11 cellular contexts compared by ENCODE assay signal in the genomic region with DNA sequence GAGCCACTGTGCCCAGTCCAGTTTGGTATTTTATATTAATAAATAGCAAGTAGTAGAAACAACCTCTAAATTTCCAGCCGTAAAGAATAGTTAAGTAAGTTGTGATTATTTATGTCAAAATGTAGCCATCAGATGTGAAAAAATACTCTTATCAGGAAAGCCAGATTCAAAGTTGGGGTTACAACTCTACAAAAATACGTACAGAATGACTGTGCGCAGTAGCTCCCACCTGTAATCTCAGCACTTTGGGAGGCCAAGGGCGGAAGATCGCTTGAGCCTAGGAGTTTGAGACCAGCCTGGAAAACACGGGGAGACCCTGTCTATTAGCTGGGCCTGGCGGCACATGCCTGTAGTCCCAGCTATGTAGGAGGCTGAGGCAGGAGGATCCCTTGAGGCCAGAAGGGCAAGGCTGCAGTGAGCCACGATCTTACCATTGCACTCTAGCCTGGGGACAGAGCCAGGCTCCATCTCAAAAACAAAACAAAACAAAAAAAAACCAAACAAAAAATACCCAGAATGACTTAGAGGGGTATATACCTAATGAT. TPM values are rescaled to one million over a fixed set of nuclear protein-coding genes. Genes with fewer than 3 reads are reported as not detected.
DNase-seq lines count a peak whose midpoint lies in the region; ATAC-seq and TF ChIP-seq lines count a peak whose summit lies in the region.
"Had no signal": no experiment of that assay in that cellular context is flagged by ENCODE, and none has a peak within 500 bp of the region (broad histone marks: within the 10 kb centered on the region; RNA-seq: fewer than 3 reads in every experiment).

No MANE protein-coding gene starts in this region.

- H3K27me3 Mint-ChIP-seq in CD4-positive, alpha-beta T cell, result no peaks in the 10 kb centered on the region
- no peaks in the 10 kb centered on the region for H3K27me3 Mint-ChIP-seq in naive thymus-derived CD8-positive, alpha-beta T cell

- H3K4me3 ChIP-seq in HFF-Myc (replicated peaks; ENCODE audit: low read depth, low read length), result peak overlapping the region; percentile 91
- H3K4me3 ChIP-seq in adipocyte (ENCODE audit: low read length), result peak overlapping the region; percentile 97

- H3K27me3 ChIP-seq in CD4-positive, alpha-beta T cell (ENCODE audit: control insufficient read depth, insufficient read depth, low read length), result no peaks in the 10 kb centered on the region
- H3K27me3 ChIP-seq in adipocyte (replicated peaks; ENCODE audit: control insufficient read depth, insufficient read depth, low read length), result no peaks in the 10 kb centered on the region

- intact Hi-C loops in CD4-positive, alpha-beta T cell (cut with DNase I, micrococcal nuclease), result loop anchor here in 1 of 2 experiments (5.0 kb wide), 1 partner anchor 50 kb away; a partner anchor contains a TSS

- H3K4me1 Mint-ChIP-seq in CD4-positive, alpha-beta T cell (ENCODE audit: low read depth), result peaks cover 46% of the 10 kb centered on the region
- peaks cover 20 to 35% (median 31%) of the 10 kb centered on the region in 4 donors for H3K4me1 Mint-ChIP-seq in naive thymus-derived CD8-positive, alpha-beta T cell

- H3K27ac ChIP-seq in CD4-positive, alpha-beta T cell (ENCODE audit: low read depth, low read length), result no peak overlapping the region

- H3K9me3 Mint-ChIP-seq in CD4-positive, alpha-beta T cell, result no peaks in the 10 kb centered on the region
- no peaks in the 10 kb centered on the region for H3K9me3 Mint-ChIP-seq in naive thymus-derived CD8-positive, alpha-beta T cell

- H3K9me3 ChIP-seq in CD4-positive, alpha-beta T cell (ENCODE audit: control insufficient read depth, low read length), result no peaks in the 10 kb centered on the region
- no peaks in the 10 kb centered on the region for H3K9me3 ChIP-seq in adipocyte (ENCODE audit: control insufficient read depth, low read length)

- H3K36me3 ChIP-seq in adipocyte (ENCODE audit: control insufficient read depth, insufficient read depth, low read length, severe bottlenecking), result peaks cover 31% of the 10 kb centered on the region

- POLR2A ChIA-PET in CD4-positive, alpha-beta T cell (lab: Charles Lee), result interaction anchor here (1.5 to 2.5 kb wide), 3 partner anchors 14 to 51 kb away, joined by 4 to 27 read pairs (median 7); a partner anchor contains a TSS
- POLR2A ChIA-PET in naive thymus-derived CD8-positive, alpha-beta T cell (lab: Charles Lee), result interaction anchor here (0.6 to 2.1 kb wide), 3 partner anchors 9 to 689 kb away, joined by 3 to 8 read pairs (median 5); no protein-coding TSS in a partner anchor

- H3K4me3 Mint-ChIP-seq in CD4-positive, alpha-beta T cell, result peak overlapping the region; percentile 100
- H3K4me3 Mint-ChIP-seq in naive thymus-derived CD8-positive, alpha-beta T cell, result peak overlapping the region in 7 of 10 donors; percentile 39 to 86 (median 59)

- H3K27ac Mint-ChIP-seq in CD4-positive, alpha-beta T cell, result no peak overlapping the region
- H3K27ac Mint-ChIP-seq in naive thymus-derived CD8-positive, alpha-beta T cell, result no peak overlapping the region

- H3K9ac ChIP-seq in adipocyte (ENCODE audit: low read length), result peak overlapping the region; percentile 97

- CTCF ChIA-PET in CD4-positive, alpha-beta T cell (lab: Charles Lee), result interaction anchor here (1.0 to 3.2 kb wide), 5 partner anchors 9 to 136 kb away, joined by 3 to 20 read pairs (median 8); a partner anchor contains a TSS

- peaks cover 41% of the 10 kb centered on the region for H3K4me1 ChIP-seq in adipocyte (ENCODE audit: control insufficient read depth, insufficient read depth, low read length)

- H3K36me3 Mint-ChIP-seq in CD4-positive, alpha-beta T cell (ENCODE audit: low read depth), result peaks cover 32% of the 10 kb centered on the region
- H3K36me3 Mint-ChIP-seq in naive thymus-derived CD8-positive, alpha-beta T cell, result peaks cover 0 to 32% (median 2%) of the 10 kb centered on the region in 3 donors

- DNase-seq in CD4-positive, alpha-beta T cell, result no peak
- DNase-seq in HFF-Myc (ENCODE audit: extremely low read depth, low read depth) (no peak), adipocyte (ENCODE audit: low read depth) (no peak), GF-D8 (lab: John Stamatoyannopoulos, UW) (no peak)
- DNase-seq in naive thymus-derived CD8-positive, alpha-beta T cell, result no peak
- DNase-seq: caudate nucleus; NCI-H2171 treated with DMSO at 0.1 percent for 48 hours; stimulated activated CD4-positive, alpha-beta T cell treated with anti-CD3 and anti-CD28 coated beads, Interleukin-12 subunit alpha, Interleukin-12 subunit beta, amount 100 ng/mL, for 4 hours had no signal

- TF ChIP-seq CTCF in CD4-positive, alpha-beta T cell (IDR thresholded peaks at IDR 0.05), result no peak
- TF ChIP-seq CTCF in HFF-Myc (IDR thresholded peaks at IDR 0.05; ENCODE audit: low read depth, low read length, missing control alignments), result no peak

- no peak for ATAC-seq in CD4-positive, alpha-beta T cell (ENCODE audit: poor library complexity)
- ATAC-seq in naive thymus-derived CD8-positive, alpha-beta T cell, result no peak
- ATAC-seq in GM21825 (IDR thresholded peaks at IDR 0.05; ENCODE audit: unreplicated experiment), result no peak
- ATAC-seq in HG03457 (IDR thresholded peaks at IDR 0.05; ENCODE audit: unreplicated experiment), result no peak
- no peak for ATAC-seq in GM19328 (IDR thresholded peaks at IDR 0.05; ENCODE audit: unreplicated experiment)

RNA-seq across cellular contexts. Expression of a gene that starts 1.7 kb away (rescaled TPM):
- 1 to 10 TPM; 3.3 to 5.9 TPM for total RNA-seq in CD4-positive, alpha-beta T cell
- total RNA-seq in naive thymus-derived CD8-positive, alpha-beta T cell, result 10 to 100 TPM; 10.0 to 11.3 TPM
- polyA plus RNA-seq in naive thymus-derived CD8-positive, alpha-beta T cell, result 1 to 10 TPM; 1.2 to 1.8 (median 1.7) TPM

RNA-seq across cellular contexts. Expression of a gene that starts 36.6 kb away (rescaled TPM):
- total RNA-seq in CD4-positive, alpha-beta T cell, result not detected
- total RNA-seq in naive thymus-derived CD8-positive, alpha-beta T cell, result not detected
- polyA plus RNA-seq in naive thymus-derived CD8-positive, alpha-beta T cell, result not detected

RNA-seq across cellular contexts. Expression of a gene that starts 37.8 kb away (rescaled TPM):
- not detected for total RNA-seq in CD4-positive, alpha-beta T cell
- not detected for total RNA-seq in naive thymus-derived CD8-positive, alpha-beta T cell
- polyA plus RNA-seq in naive thymus-derived CD8-positive, alpha-beta T cell, result not detected

RNA-seq across cellular contexts. Expression of a gene that starts 43.3 kb away (rescaled TPM):
- under 1 TPM; 0.28 to 0.49 TPM for total RNA-seq in CD4-positive, alpha-beta T cell
- total RNA-seq in naive thymus-derived CD8-positive, alpha-beta T cell, result under 1 TPM in 1 of 2 experiments, not detected in 1; 0.55 TPM
- polyA plus RNA-seq in naive thymus-derived CD8-positive, alpha-beta T cell, result not detected

RNA-seq across cellular contexts. Expression of a gene that starts 51.3 kb away (rescaled TPM):
- total RNA-seq in CD4-positive, alpha-beta T cell, result 10 to 100 TPM; 89.1 to 91.2 TPM
- total RNA-seq in naive thymus-derived CD8-positive, alpha-beta T cell, result 100 to 1,000 TPM; 103 to 113 TPM
- polyA plus RNA-seq in naive thymus-derived CD8-positive, alpha-beta T cell, result 100 to 1,000 TPM in 1 of 3 donors, 10 to 100 TPM in 2; 84.7 to 107 (median 95.7) TPM
